In genomic region chr17:78965369-78965982, GRCh38 we compare ENCODE assay signal across 15 cellular contexts.
DNase-seq lines count a peak whose midpoint lies in the region; ATAC-seq and TF ChIP-seq lines count a peak whose summit lies in the region.
"Had no signal": no experiment of that assay in that cellular context is flagged by ENCODE, and none has a peak within 500 bp of the region (broad histone marks: within the 10 kb centered on the region; RNA-seq: fewer than 3 reads in every experiment).

No MANE protein-coding gene starts in this region.

- no peak for TF ChIP-seq CTCF in GM13977 (IDR thresholded peaks at IDR 0.05; ENCODE audit: extremely low read depth, insufficient read depth, missing control alignments)

- ATAC-seq in GM19455 (IDR thresholded peaks at IDR 0.05; ENCODE audit: unreplicated experiment) (no peak), HG03442 (IDR thresholded peaks at IDR 0.05; ENCODE audit: unreplicated experiment) (no peak)

- in situ Hi-C loops in GM13977 (cut with MboI; ENCODE audit: low pct_unique_long_range_greater_than_20kb, low sequenced_read_pairs, unreplicated experiment) = loop anchor here (25.0 kb wide), 1 partner anchor 478 kb away; no protein-coding TSS in a partner anchor

- DNase-seq in DMS79 treated with DMSO at 0.1 percent for 48 hours (lab: John Stamatoyannopoulos, UW) = peak; percentile 39
- peak; percentile 77 for DNase-seq in NCI-H146 (lab: John Stamatoyannopoulos, UW)
- DNase-seq in NCI-H345 (lab: John Stamatoyannopoulos, UW) = peak; percentile 72
- DNase-seq in islet precursor cell = peak; percentile 64
- DNase-seq in AG08396 (ENCODE audit: low spot score) = no peak
- DNase-seq in GM13977 (ENCODE audit: low spot score) = no peak
- DNase-seq: activated CD4-positive, CD25-positive, alpha-beta regulatory T cell treated with anti-CD3 and anti-CD28 coated beads, Interleukin-2, amount 50 U/mL, for 72 hours; brain microvascular endothelial cell; Calu3; NCI-H526 treated with DMSO at 0.1 percent for 48 hours; PC-9; spleen; T1000 had no signal

Comparison
In these comparisons a context has a peak if more than half of its experiments do, and no peak if none do; other contexts are left out.
1. DNase-seq: peak in DMS79 treated with DMSO at 0.1 percent for 48 hours (single experiment), NCI-H146 (single experiment), NCI-H345 (single experiment) and islet precursor cell (single experiment); none in AG08396 (single experiment) and GM13977 (single experiment).